16 cellular contexts compared by ENCODE assay signal in the genomic region with DNA sequence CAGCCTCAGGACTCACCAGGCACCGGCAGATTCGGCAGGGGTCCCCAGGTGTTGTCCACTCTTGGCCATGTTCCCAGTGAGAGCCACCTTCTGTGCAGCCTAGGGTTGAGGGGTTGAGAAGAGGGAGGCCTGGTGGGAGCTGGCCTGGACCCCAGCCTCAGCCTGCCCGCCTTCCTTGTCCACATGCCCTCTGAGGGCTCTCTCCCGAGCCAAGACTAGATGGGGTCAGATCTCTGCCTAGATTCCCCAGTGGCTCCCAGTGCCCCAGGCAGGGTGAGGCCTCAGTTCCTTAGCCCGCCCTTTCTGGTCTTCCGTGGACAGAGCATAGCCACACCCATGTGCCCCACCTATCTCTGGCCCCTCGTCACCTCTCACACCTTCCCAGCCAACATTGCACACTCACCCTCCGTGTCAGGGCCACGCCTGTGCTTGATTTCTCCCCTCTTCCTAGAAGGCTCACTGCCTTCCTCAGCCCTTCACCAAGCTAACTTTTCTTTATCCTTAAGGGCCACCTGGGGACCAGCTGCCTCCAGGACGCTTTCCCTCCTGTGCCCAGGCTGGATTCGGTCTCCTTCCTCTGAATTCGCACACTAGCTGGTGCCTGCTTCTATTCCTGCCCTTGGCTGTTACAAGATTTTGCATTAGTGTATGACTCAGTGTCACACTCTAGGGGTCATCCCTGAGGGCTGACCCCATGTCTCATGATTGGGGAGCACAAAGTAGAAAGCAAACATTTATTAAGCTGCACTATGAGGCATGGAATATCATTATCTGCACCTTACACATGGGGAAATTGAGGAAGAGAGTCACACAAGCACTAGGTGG. TPM values are rescaled to one million over a fixed set of nuclear protein-coding genes. Genes with fewer than 3 reads are reported as not detected.
DNase-seq lines count a peak whose midpoint lies in the region; ATAC-seq and TF ChIP-seq lines count a peak whose summit lies in the region.
"Had no signal": no experiment of that assay in that cellular context is flagged by ENCODE, and none has a peak within 500 bp of the region (broad histone marks: within the 10 kb centered on the region; RNA-seq: fewer than 3 reads in every experiment).

No MANE protein-coding gene starts in this region.

- H3K4me3 ChIP-seq in right atrium auricular region (no peak overlapping the region), upper lobe of left lung (no peak overlapping the region)
- H3K4me3 ChIP-seq: cardiac muscle cell had no signal

- TF ChIP-seq CTCF in right atrium auricular region (IDR thresholded peaks at IDR 0.05) (no peak), activated B cell treated with CpG ODN at 0.5 μM for 24 hours (IDR thresholded peaks at IDR 0.05) (no peak), upper lobe of left lung (IDR thresholded peaks at IDR 0.05) (no peak)

- CTCF ChIA-PET in activated B cell treated with CpG ODN at 0.5 μM for 24 hours (lab: Charles Lee) = interaction anchor here (1.0 to 2.6 kb wide), 6 partner anchors 19 to 307 kb away, joined by 3 to 18 read pairs (median 4); no protein-coding TSS in a partner anchor

- peaks cover 8% of the 10 kb centered on the region for H3K4me1 Mint-ChIP-seq in activated B cell treated with CpG ODN at 0.5 μM for 24 hours
- peaks cover 4% of the 10 kb centered on the region for H3K4me1 Mint-ChIP-seq in activated T-helper 17 cell treated with anti-CD3 and anti-CD28 coated beads, Interleukin-2, amount 50 U/mL, for 72 hours

- DNase-seq in Right ventricle myocardium inferior (ENCODE audit: missing footprints) (peak; percentile 60), right atrium auricular region (ENCODE audit: low spot score) (no peak), activated B cell treated with CpG ODN at 0.5 μM for 24 hours (no peak), iris pigment epithelial cell (ENCODE audit: low read depth) (peak; percentile 18), upper lobe of left lung (no peak), COLO668 (lab: John Stamatoyannopoulos, UW; ENCODE audit: unreplicated experiment) (no peak)
- DNase-seq: activated CD4-positive, alpha-beta memory T cell treated with anti-CD3 and anti-CD28 coated beads for 36 hours; hypothalamus; nucleus accumbens; trophoblast cell had no signal

- no peak for TF ChIP-seq EP300 in upper lobe of left lung (IDR thresholded peaks at IDR 0.05)

- H3K36me3 ChIP-seq in right atrium auricular region (no peaks in the 10 kb centered on the region), upper lobe of left lung (no peaks in the 10 kb centered on the region)
- H3K36me3 ChIP-seq: cardiac muscle cell had no signal

- H3K4me1 ChIP-seq in right atrium auricular region (no peaks in the 10 kb centered on the region), upper lobe of left lung (no peaks in the 10 kb centered on the region)

- no peak for TF ChIP-seq POLR2A in upper lobe of left lung (IDR thresholded peaks at IDR 0.05)

- WGBS in upper lobe of left lung, 2 donors = 66 to 72% methylated on average over 9 to 12 of the region's 12 CpGs

- H3K36me3 Mint-ChIP-seq in activated B cell treated with CpG ODN at 0.5 μM for 24 hours (ENCODE audit: low read depth) = no peaks in the 10 kb centered on the region
- no peaks in the 10 kb centered on the region for H3K36me3 Mint-ChIP-seq in activated T-helper 17 cell treated with anti-CD3 and anti-CD28 coated beads, Interleukin-2, amount 50 U/mL, for 72 hours (ENCODE audit: low read depth)

- H3K4me3 Mint-ChIP-seq in activated B cell treated with CpG ODN at 0.5 μM for 24 hours = peak overlapping the region; percentile 28
- no peak overlapping the region for H3K4me3 Mint-ChIP-seq in activated T-helper 17 cell treated with anti-CD3 and anti-CD28 coated beads, Interleukin-2, amount 50 U/mL, for 72 hours
- H3K4me3 Mint-ChIP-seq: activated CD4-positive, alpha-beta memory T cell treated with anti-CD3 and anti-CD28 coated beads for 36 hours; T-helper 2 cell treated with Interferon-gamma antibody and Interleukin-4, amounts not matched to agents 5 μg/mL and 100 μg/mL, for 36 hours had no signal

- H3K9me3 Mint-ChIP-seq in activated B cell treated with CpG ODN at 0.5 μM for 24 hours = peaks cover 4% of the 10 kb centered on the region
- H3K9me3 Mint-ChIP-seq in activated T-helper 17 cell treated with anti-CD3 and anti-CD28 coated beads, Interleukin-2, amount 50 U/mL, for 72 hours = peaks cover 4% of the 10 kb centered on the region

- H3K27me3 ChIP-seq in right atrium auricular region = no peaks in the 10 kb centered on the region
- H3K27me3 ChIP-seq in upper lobe of left lung = peaks cover 0 to 3% (median 0%) of the 10 kb centered on the region in 4 donors
- H3K27me3 ChIP-seq: cardiac muscle cell had no signal

- H3K27ac ChIP-seq in right atrium auricular region = no peak overlapping the region
- no peak overlapping the region for H3K27ac ChIP-seq in upper lobe of left lung
- H3K27ac ChIP-seq: cardiac muscle cell, HL-60 had no signal

- ATAC-seq in Right ventricle myocardium inferior = no peak
- ATAC-seq in activated B cell treated with CpG ODN at 0.5 μM for 24 hours (ENCODE audit: low read depth) = no peak
- ATAC-seq in upper lobe of left lung (ENCODE audit: low FRiP score in 2 of 2) = peak; percentile 9 to 55
- no peak for ATAC-seq in HG03196 (IDR thresholded peaks at IDR 0.05; ENCODE audit: unreplicated experiment)
- ATAC-seq in activated T-helper 17 cell treated with anti-CD3 and anti-CD28 coated beads, Interleukin-2, amount 50 U/mL, for 72 hours (replicated peaks) = no peak

- POLR2A ChIA-PET in activated B cell treated with CpG ODN at 0.5 μM for 24 hours (lab: Charles Lee) = interaction anchor here (1.4 to 2.5 kb wide), 2 partner anchors 12 to 37 kb away, joined by 4 to 7 read pairs; no protein-coding TSS in a partner anchor

- H3K9me3 ChIP-seq in right atrium auricular region (no peaks in the 10 kb centered on the region), upper lobe of left lung (peaks cover 0 to 10% (median 0%) of the 10 kb centered on the region in 4 donors)

- H3K27ac Mint-ChIP-seq in activated B cell treated with CpG ODN at 0.5 μM for 24 hours = no peak overlapping the region
- no peak overlapping the region for H3K27ac Mint-ChIP-seq in activated T-helper 17 cell treated with anti-CD3 and anti-CD28 coated beads, Interleukin-2, amount 50 U/mL, for 72 hours
- H3K27ac Mint-ChIP-seq: activated CD4-positive, alpha-beta memory T cell treated with anti-CD3 and anti-CD28 coated beads for 36 hours; T-helper 2 cell treated with Interferon-gamma antibody and Interleukin-4, amounts not matched to agents 5 μg/mL and 100 μg/mL, for 36 hours had no signal

- no peaks in the 10 kb centered on the region for H3K27me3 Mint-ChIP-seq in activated B cell treated with CpG ODN at 0.5 μM for 24 hours
- H3K27me3 Mint-ChIP-seq in activated T-helper 17 cell treated with anti-CD3 and anti-CD28 coated beads, Interleukin-2, amount 50 U/mL, for 72 hours = peaks cover 9% of the 10 kb centered on the region

- intact Hi-C loops in Right ventricle myocardium inferior (cut with DNase I) = loop anchor here (5.0 to 10.0 kb wide), 2 partner anchors 189 to 312 kb away; no protein-coding TSS in a partner anchor
- intact Hi-C loops in activated B cell treated with CpG ODN at 0.5 μM for 24 hours (cut with micrococcal nuclease) = loop anchor here (10.0 kb wide), 2 partner anchors 372 to 572 kb away; no protein-coding TSS in a partner anchor

RNA-seq across cellular contexts. Expression of a gene that starts 7.5 kb away (rescaled TPM):
- total RNA-seq in Right ventricle myocardium inferior (0.11 TPM), right atrium auricular region (not detected), activated B cell treated with CpG ODN at 0.5 μM for 24 hours (4.1 and 4.4 TPM in 2 replicates), upper lobe of left lung (1 to 10 TPM in 3 of 6 donors, under 1 TPM in 2, not detected in 1; 0.15 to 2.1 (median 1.1) TPM)
- 1 to 10 TPM in 1 of 2 donors, under 1 TPM in 1; 0.09 to 1.0 TPM for total RNA-seq in activated T-helper 17 cell treated with anti-CD3 and anti-CD28 coated beads, Interleukin-2, amount 50 U/mL, for 72 hours
- total RNA-seq: lung microvascular endothelial cell had no signal

RNA-seq across cellular contexts. Expression of a gene that starts 34.8 kb away (rescaled TPM):
- total RNA-seq in Right ventricle myocardium inferior (3.3 TPM), right atrium auricular region (1 to 10 TPM; 2.7 to 4.4 TPM), activated B cell treated with CpG ODN at 0.5 μM for 24 hours (145 and 164 TPM in 2 replicates), upper lobe of left lung (10 to 100 TPM; 10.7 to 83.8 (median 45.8) TPM)
- total RNA-seq in activated T-helper 17 cell treated with anti-CD3 and anti-CD28 coated beads, Interleukin-2, amount 50 U/mL, for 72 hours = 10 to 100 TPM; 22.5 to 25.4 TPM
- total RNA-seq: cardiac muscle cell, lung microvascular endothelial cell had no signal

RNA-seq across cellular contexts. Expression of a gene that starts 40.3 kb away (rescaled TPM):
- total RNA-seq in Right ventricle myocardium inferior (128 TPM), right atrium auricular region (100 to 1,000 TPM; 121 TPM), activated B cell treated with CpG ODN at 0.5 μM for 24 hours (100.0 and 113 TPM in 2 replicates), upper lobe of left lung (100 to 1,000 TPM in 5 of 6 donors, 10 to 100 TPM in 1; 99.8 to 224 (median 156) TPM)
- total RNA-seq in activated T-helper 17 cell treated with anti-CD3 and anti-CD28 coated beads, Interleukin-2, amount 50 U/mL, for 72 hours = 100 to 1,000 TPM in 1 of 2 donors, 10 to 100 TPM in 1; 69.9 to 127 TPM

Comparison
In these comparisons a context has a peak if more than half of its experiments do, and no peak if none do; other contexts are left out.
1. DNase-seq: peak in Right ventricle myocardium inferior (single experiment) and iris pigment epithelial cell (single experiment); none in right atrium auricular region (single experiment), activated B cell treated with CpG ODN at 0.5 μM for 24 hours (single experiment), upper lobe of left lung (0 of 2) and COLO668 (single experiment).
2. ATAC-seq: peak in upper lobe of left lung (2 of 2); none in Right ventricle myocardium inferior (single experiment), activated B cell treated with CpG ODN at 0.5 μM for 24 hours (single experiment), HG03196 (single experiment) and activated T-helper 17 cell treated with anti-CD3 and anti-CD28 coated beads, Interleukin-2, amount 50 U/mL, for 72 hours (single experiment).